Comparison of ENCODE assay signal across 28 cellular contexts in the genomic region with DNA sequence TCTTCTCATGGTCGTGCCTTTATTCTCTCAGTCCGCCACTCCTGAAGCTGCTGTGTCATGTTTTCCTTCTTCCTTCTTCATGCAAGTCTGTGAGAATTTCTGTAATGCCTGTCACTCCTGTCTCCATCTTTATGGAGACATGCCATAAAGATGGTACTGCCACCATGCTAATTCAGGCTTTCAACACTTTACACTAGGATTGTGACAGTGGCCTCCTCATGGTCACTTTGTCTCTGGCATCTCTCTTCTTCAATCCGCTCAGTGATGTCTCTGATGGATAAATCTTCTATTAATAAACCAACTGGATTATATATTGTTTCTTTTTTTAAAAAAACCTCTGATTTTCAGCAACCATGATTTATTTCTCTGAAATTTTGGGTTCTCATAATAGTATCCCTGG.
"Had no signal": no experiment of that assay in that cellular context is flagged by ENCODE, and none has a peak within 500 bp of the region (broad histone marks: within the 10 kb centered on the region; RNA-seq: fewer than 3 reads in every experiment).

No MANE protein-coding gene starts in this region.

- H3K27me3 ChIP-seq: brain microvascular endothelial cell, esophagus muscularis mucosa, foreskin keratinocyte, gastroesophageal sphincter had no signal

- H3K4me1 Mint-ChIP-seq: activated T-helper 17 cell treated with anti-CD3 and anti-CD28 coated beads, Interleukin-2, amount 50 U/mL, for 72 hours; central memory CD8-positive, alpha-beta T cell had no signal

- H3K4me3 ChIP-seq: coronary artery, esophagus muscularis mucosa, gastroesophageal sphincter had no signal

- H3K27ac ChIP-seq: brain microvascular endothelial cell, coronary artery, foreskin keratinocyte had no signal

- H3K36me3 Mint-ChIP-seq: activated CD4-positive, alpha-beta memory T cell treated with anti-CD3 and anti-CD28 coated beads for 36 hours; activated CD8-positive, alpha-beta memory T cell treated with anti-CD3 and anti-CD28 coated beads, Interleukin-2, amount 10 ng/mL, durations not matched to agents 7 days and 5 days; activated naive CD8-positive, alpha-beta T cell had no signal

- H3K9me3 ChIP-seq: esophagus muscularis mucosa, gastroesophageal sphincter had no signal

- H3K36me3 ChIP-seq: brain microvascular endothelial cell, esophagus muscularis mucosa, gastroesophageal sphincter had no signal

- H3K4me3 Mint-ChIP-seq: activated CD4-positive, alpha-beta memory T cell treated with anti-CD3 and anti-CD28 coated beads for 36 hours; activated CD4-positive, alpha-beta T cell treated with anti-CD3 and anti-CD28 coated beads for 36 hours; activated CD4-positive, alpha-beta T cell treated with anti-CD3 and anti-CD28 coated beads, Interleukin-2, amount 10 ng/mL, durations not matched to agents 24 days and 14 days; activated CD8-positive, alpha-beta memory T cell treated with anti-CD3 and anti-CD28 coated beads, Interleukin-2, amount 10 ng/mL, durations not matched to agents 7 days and 5 days; activated CD8-positive, alpha-beta T cell treated with anti-CD3 and anti-CD28 coated beads, Interleukin-2, amount 10 ng/mL, durations not matched to agents 7 days and 5 days; activated naive CD8-positive, alpha-beta T cell; activated T-cell treated with anti-CD3 and anti-CD28 coated beads, Interleukin-2, amount 50 U/mL, for 4 hours; activated T-helper 17 cell treated with anti-CD3 and anti-CD28 coated beads, Interleukin-2, amount 50 U/mL, for 72 hours; central memory CD8-positive, alpha-beta T cell; effector memory CD8-positive, alpha-beta T cell had no signal

- H3K9me3 Mint-ChIP-seq: activated CD4-positive, alpha-beta memory T cell treated with anti-CD3 and anti-CD28 coated beads for 36 hours; activated CD4-positive, alpha-beta T cell treated with anti-CD3 and anti-CD28 coated beads, Interleukin-2, amount 10 ng/mL, durations not matched to agents 24 days and 14 days; activated T-cell treated with anti-CD3 and anti-CD28 coated beads, Interleukin-2, amount 50 U/mL, for 4 hours; activated T-helper 17 cell treated with anti-CD3 and anti-CD28 coated beads, Interleukin-2, amount 50 U/mL, for 72 hours; central memory CD8-positive, alpha-beta T cell; effector memory CD8-positive, alpha-beta T cell had no signal

- H3K27me3 Mint-ChIP-seq: activated CD4-positive, alpha-beta memory T cell treated with anti-CD3 and anti-CD28 coated beads for 36 hours; activated CD4-positive, alpha-beta T cell treated with anti-CD3 and anti-CD28 coated beads for 36 hours; activated CD4-positive, alpha-beta T cell treated with anti-CD3 and anti-CD28 coated beads, Interleukin-2, amount 10 ng/mL, durations not matched to agents 24 days and 14 days; activated CD8-positive, alpha-beta memory T cell treated with anti-CD3 and anti-CD28 coated beads, Interleukin-2, amount 10 ng/mL, durations not matched to agents 7 days and 5 days; activated T-helper 17 cell treated with anti-CD3 and anti-CD28 coated beads, Interleukin-2, amount 50 U/mL, for 72 hours; central memory CD8-positive, alpha-beta T cell; effector memory CD8-positive, alpha-beta T cell had no signal

- H3K27ac Mint-ChIP-seq: activated CD4-positive, alpha-beta memory T cell treated with anti-CD3 and anti-CD28 coated beads for 36 hours; activated CD4-positive, alpha-beta T cell treated with anti-CD3 and anti-CD28 coated beads for 36 hours; activated CD4-positive, alpha-beta T cell treated with anti-CD3 and anti-CD28 coated beads, Interleukin-2, amount 10 ng/mL, durations not matched to agents 24 days and 14 days; activated CD8-positive, alpha-beta memory T cell treated with anti-CD3 and anti-CD28 coated beads, Interleukin-2, amount 10 ng/mL, durations not matched to agents 7 days and 5 days; activated CD8-positive, alpha-beta T cell treated with anti-CD3 and anti-CD28 coated beads, Interleukin-2, amount 10 ng/mL, durations not matched to agents 7 days and 5 days; activated naive CD8-positive, alpha-beta T cell; activated T-helper 17 cell treated with anti-CD3 and anti-CD28 coated beads, Interleukin-2, amount 50 U/mL, for 72 hours; effector memory CD8-positive, alpha-beta T cell had no signal

- DNase-seq: activated CD4-positive, alpha-beta memory T cell treated with anti-CD3 and anti-CD28 coated beads for 36 hours; activated CD4-positive, alpha-beta T cell treated with anti-CD3 and anti-CD28 coated beads for 36 hours; activated CD4-positive, alpha-beta T cell treated with anti-CD3 and anti-CD28 coated beads, Interleukin-2, amount 10 ng/mL, durations not matched to agents 24 days and 14 days; activated CD4-positive, CD25-positive, alpha-beta regulatory T cell; activated CD4-positive, CD25-positive, alpha-beta regulatory T cell treated with anti-CD3 and anti-CD28 coated beads, Interleukin-2, amount 50 U/mL, for 72 hours; activated CD8-positive, alpha-beta memory T cell treated with anti-CD3 and anti-CD28 coated beads, Interleukin-2, amount 10 ng/mL, durations not matched to agents 7 days and 5 days; activated CD8-positive, alpha-beta memory T cell treated with anti-CD3 and anti-CD28 coated beads, Interleukin-2, amount 50 U/mL, for 4 hours; activated CD8-positive, alpha-beta T cell treated with anti-CD3 and anti-CD28 coated beads, Interleukin-2, amount 10 ng/mL, durations not matched to agents 7 days and 5 days; activated effector memory CD4-positive, alpha-beta T cell treated with Interleukin-2 at 50 U/mL for 16 hours; activated gamma-delta T cell treated with Interleukin-2 at 50 U/mL for 16 hours; activated naive CD4-positive, alpha-beta T cell treated with anti-CD3 and anti-CD28 coated beads, Interleukin-2, amount 50 U/mL, for 16 hours; activated naive CD4-positive, alpha-beta T cell treated with Interleukin-2 at 50 U/mL for 16 hours; activated T-cell treated with anti-CD3 and anti-CD28 coated beads, Interleukin-2, amount 50 U/mL, for 4 hours; amniotic stem cell; anterior cingulate cortex; brain microvascular endothelial cell; dermis blood vessel endothelial cell; effector CD4-positive, alpha-beta T cell; effector memory CD8-positive, alpha-beta T cell; erythroblast; foreskin keratinocyte; T-helper 2 cell had no signal

- H3K4me1 ChIP-seq: foreskin keratinocyte had no signal

- ATAC-seq: activated CD8-positive, alpha-beta T cell treated with anti-CD3 and anti-CD28 coated beads, Interleukin-2, amount 10 ng/mL, durations not matched to agents 7 days and 5 days; effector memory CD8-positive, alpha-beta T cell; foreskin keratinocyte; gastroesophageal sphincter had no signal
